8 cellular contexts compared by ENCODE assay signal in genomic region chr2:207408086-207408794, GRCh38.
A peak's percentile ranks its signal among the peaks of the same experiment; 100 is the strongest.
DNase-seq lines count a peak whose midpoint lies in the region; ATAC-seq and TF ChIP-seq lines count a peak whose summit lies in the region.

No MANE protein-coding gene starts in this region.

- H3K9me3 Mint-ChIP-seq in nephron progenitor cell (no peaks in the 10 kb centered on the region), osteocyte (ENCODE audit: unreplicated experiment) (no peaks in the 10 kb centered on the region)

- H3K4me1 Mint-ChIP-seq in nephron progenitor cell: peaks cover 52% of the 10 kb centered on the region
- peaks cover 5% of the 10 kb centered on the region for H3K4me1 Mint-ChIP-seq in osteocyte (ENCODE audit: unreplicated experiment)

- no peak for TF ChIP-seq EP300 in upper lobe of left lung (IDR thresholded peaks at IDR 0.05)

- H3K36me3 Mint-ChIP-seq in nephron progenitor cell (ENCODE audit: low read depth) (no peaks in the 10 kb centered on the region), osteocyte (ENCODE audit: unreplicated experiment) (no peaks in the 10 kb centered on the region)

- H3K4me1 ChIP-seq in ACC112 (ENCODE audit: control insufficient read depth, insufficient read depth, low read length, unreplicated experiment) (peaks cover 15% of the 10 kb centered on the region), MM.1S (ENCODE audit: low read length) (peaks cover 16% of the 10 kb centered on the region), upper lobe of left lung (peaks cover 0 to 10% (median 7%) of the 10 kb centered on the region in 4 donors)

- H3K27me3 Mint-ChIP-seq in nephron progenitor cell (ENCODE audit: low read depth, poor library complexity) (peaks cover 7% of the 10 kb centered on the region), osteocyte (ENCODE audit: unreplicated experiment) (no peaks in the 10 kb centered on the region)

- no peaks in the 10 kb centered on the region for H3K9me2 ChIP-seq in MM.1S (replicated peaks; ENCODE audit: insufficient read depth, low read length)

- DNase-seq in MM.1S: peak; percentile 71
- DNase-seq in SK-N-DZ (ENCODE audit: low spot score): peak; percentile 51
- DNase-seq in nephron progenitor cell: no peak
- DNase-seq in osteocyte (ENCODE audit: extremely low spot score, unreplicated experiment): no peak
- DNase-seq in upper lobe of left lung: no peak
- DNase-seq in stimulated activated CD4-positive, alpha-beta T cell treated with anti-CD3 and anti-CD28 coated beads, Interleukin-15, amount 100 ng/mL, for 24 hours: no peak

- no peaks in the 10 kb centered on the region for H3K9me3 ChIP-seq in MM.1S (replicated peaks; ENCODE audit: insufficient read depth, low read length)
- no peaks in the 10 kb centered on the region for H3K9me3 ChIP-seq in upper lobe of left lung

- H3K79me2 ChIP-seq in ACC112 (ENCODE audit: control insufficient read depth, insufficient read depth, low read length, unreplicated experiment) (no peaks in the 10 kb centered on the region), MM.1S (ENCODE audit: low read length) (no peaks in the 10 kb centered on the region)

- peak overlapping the region; percentile 19 for H3K27ac Mint-ChIP-seq in nephron progenitor cell
- H3K27ac Mint-ChIP-seq in osteocyte (ENCODE audit: unreplicated experiment): no peak overlapping the region

- TF ChIP-seq POLR2A in upper lobe of left lung (IDR thresholded peaks at IDR 0.05): no peak

- H3F3A ChIP-seq in MM.1S (ENCODE audit: insufficient read depth, low read length): peaks cover 11% of the 10 kb centered on the region

- H3K4me3 ChIP-seq in ACC112 (ENCODE audit: low read depth, low read length): peak overlapping the region; percentile 48; the same call in 1 of the 2 replicates
- H3K4me3 ChIP-seq in MM.1S (ENCODE audit: low read length): peak overlapping the region; percentile 2; the same call in 1 of the 2 replicates
- H3K4me3 ChIP-seq in upper lobe of left lung: no peak overlapping the region

- WGBS in upper lobe of left lung, 2 donors: 63 to 68% methylated on average over 8 of the region's 8 CpGs

- H3K36me3 ChIP-seq in ACC112 (ENCODE audit: insufficient read depth, low read length): no peaks in the 10 kb centered on the region
- H3K36me3 ChIP-seq in MM.1S (replicated peaks; ENCODE audit: insufficient read depth, low read length): no peaks in the 10 kb centered on the region
- H3K36me3 ChIP-seq in upper lobe of left lung: no peaks in the 10 kb centered on the region

- ATAC-seq in GM21515 (IDR thresholded peaks at IDR 0.05; ENCODE audit: unreplicated experiment) (peak; percentile 94), upper lobe of left lung (ENCODE audit: low FRiP score in 2 of 2) (no peak)

- H4K20me1 ChIP-seq in MM.1S (ENCODE audit: insufficient read depth, low read length): no peaks in the 10 kb centered on the region

- TF ChIP-seq CTCF in MM.1S (IDR thresholded peaks at IDR 0.05; ENCODE audit: low read length) (no peak), nephron progenitor cell (IDR thresholded peaks at IDR 0.05) (no peak), osteocyte (IDR thresholded peaks at IDR 0.05) (no peak), upper lobe of left lung (IDR thresholded peaks at IDR 0.05) (no peak)

- H3K27ac ChIP-seq in ACC112 (ENCODE audit: low read depth, low read length): no peak overlapping the region
- H3K27ac ChIP-seq in MM.1S (ENCODE audit: low read length): peak overlapping the region; percentile 53; the same call in 1 of the 2 replicates
- peak overlapping the region in 1 of 4 donors; percentile 49 for H3K27ac ChIP-seq in upper lobe of left lung

- no peak overlapping the region for H3K9ac ChIP-seq in MM.1S (ENCODE audit: low read length)

- peak overlapping the region; percentile 56; the same call in 1 of the 2 replicates for H3K4me2 ChIP-seq in MM.1S (ENCODE audit: low read depth, low read length)

- peak overlapping the region; percentile 72 for H2AFZ ChIP-seq in ACC112 (ENCODE audit: low read length, unreplicated experiment)
- no peak overlapping the region for H2AFZ ChIP-seq in MM.1S (ENCODE audit: low read length)

- no peak overlapping the region for H3K4me3 Mint-ChIP-seq in nephron progenitor cell
- H3K4me3 Mint-ChIP-seq in osteocyte (ENCODE audit: unreplicated experiment): no peak overlapping the region

- no peaks in the 10 kb centered on the region for H3K27me3 ChIP-seq in ACC112 (ENCODE audit: insufficient read depth, low read length)
- no peaks in the 10 kb centered on the region for H3K27me3 ChIP-seq in MM.1S (replicated peaks; ENCODE audit: insufficient read depth, low read length)
- H3K27me3 ChIP-seq in upper lobe of left lung: no peaks in the 10 kb centered on the region

Comparison
In these comparisons a context has a peak if more than half of its experiments do, and no peak if none do; other contexts are left out.
1. H3K4me3 ChIP-seq: peak in ACC112 (single experiment) and MM.1S (single experiment); none in upper lobe of left lung (0 of 4).
2. DNase-seq: peak in MM.1S (single experiment) and SK-N-DZ (single experiment); none in nephron progenitor cell (single experiment), osteocyte (single experiment), upper lobe of left lung (0 of 2) and stimulated activated CD4-positive, alpha-beta T cell treated with anti-CD3 and anti-CD28 coated beads, Interleukin-15, amount 100 ng/mL, for 24 hours (single experiment).